16 cellular contexts compared by ENCODE assay signal in genomic region chr1:115280073-115280472, GRCh38. TPM values are rescaled to one million over a fixed set of nuclear protein-coding genes. Genes with fewer than 3 reads are reported as not detected.
A peak's percentile ranks its signal among the peaks of the same experiment; 100 is the strongest.
DNase-seq lines count a peak whose midpoint lies in the region; ATAC-seq and TF ChIP-seq lines count a peak whose summit lies in the region.
"Had no signal": no experiment of that assay in that cellular context is flagged by ENCODE, and none has a peak within 500 bp of the region (broad histone marks: within the 10 kb centered on the region; RNA-seq: fewer than 3 reads in every experiment).

No MANE protein-coding gene starts in this region.

- peaks cover 84% of the 10 kb centered on the region for H3K4me1 Mint-ChIP-seq in HFFc6 (ENCODE audit: low read depth)
- H3K4me1 Mint-ChIP-seq in chondrocyte (ENCODE audit: low read depth) = peaks cover 41% of the 10 kb centered on the region
- H3K4me1 Mint-ChIP-seq: activated naive CD8-positive, alpha-beta T cell treated with anti-CD3 and anti-CD28 coated beads, Interleukin-2, amount 10 ng/mL, durations not matched to agents 7 days and 5 days; T-cell had no signal

- ATAC-seq in sciatic nerve (peak; percentile 18), GM21723 (IDR thresholded peaks at IDR 0.05; ENCODE audit: unreplicated experiment) (no peak), HG02623 (IDR thresholded peaks at IDR 0.05; ENCODE audit: unreplicated experiment) (no peak)
- ATAC-seq: heart right ventricle, T-cell had no signal

- POLR2A ChIA-PET in BJ (lab: Charles Lee) = interaction anchor here (0.7 to 0.9 kb wide), 2 partner anchors 9 to 52 kb away, joined by 3 to 10 read pairs; no protein-coding TSS in a partner anchor

- H3K36me3 Mint-ChIP-seq in HFFc6 (ENCODE audit: low read depth) (peaks cover 86% of the 10 kb centered on the region), chondrocyte (ENCODE audit: low read depth) (peaks cover 10% of the 10 kb centered on the region)
- H3K36me3 Mint-ChIP-seq: activated naive CD8-positive, alpha-beta T cell treated with anti-CD3 and anti-CD28 coated beads, Interleukin-2, amount 10 ng/mL, durations not matched to agents 7 days and 5 days; T-cell had no signal

- H3K4me3 ChIP-seq in BJ (ENCODE audit: low read depth, low read length) (peak overlapping the region; percentile 18), cardiac fibroblast (replicated peaks in 1 of 2; ENCODE audit: low read depth in 2 of 2, low read length in 2 of 2) (no peak overlapping the region)
- H3K4me3 ChIP-seq: heart right ventricle, MG63 had no signal

- intact Hi-C loops in sciatic nerve (cut with DNase I) = no loop called here

- no peaks in the 10 kb centered on the region for H3K36me3 ChIP-seq in BJ (ENCODE audit: control insufficient read depth, insufficient read depth, low read length)
- H3K36me3 ChIP-seq: heart right ventricle, MG63 had no signal

- H3K9me3 Mint-ChIP-seq in HFFc6 (peaks cover 34% of the 10 kb centered on the region), chondrocyte (ENCODE audit: low read depth) (peaks cover 9% of the 10 kb centered on the region)

- H3K27ac Mint-ChIP-seq in HFFc6 = peak overlapping the region; percentile 75
- no peak overlapping the region for H3K27ac Mint-ChIP-seq in chondrocyte (ENCODE audit: unreplicated experiment)
- H3K27ac Mint-ChIP-seq: activated naive CD8-positive, alpha-beta T cell treated with anti-CD3 and anti-CD28 coated beads, Interleukin-2, amount 10 ng/mL, durations not matched to agents 7 days and 5 days; T-cell had no signal

- no peak for TF ChIP-seq CTCF in BJ (IDR thresholded peaks at IDR 0.05; ENCODE audit: insufficient read depth, low read depth, low read length)
- no peak for TF ChIP-seq CTCF in HFFc6 (IDR thresholded peaks at IDR 0.05)
- no peak for TF ChIP-seq CTCF in cardiac fibroblast (IDR thresholded peaks at IDR 0.05; ENCODE audit: low read depth, low read length)
- TF ChIP-seq CTCF in chondrocyte (IDR thresholded peaks at IDR 0.05) = no peak

- H3K27me3 Mint-ChIP-seq in HFFc6 (ENCODE audit: insufficient read depth) = peaks cover 1% of the 10 kb centered on the region; the same call in 1 of the 2 replicates
- H3K27me3 Mint-ChIP-seq in chondrocyte (ENCODE audit: low read depth) = no peaks in the 10 kb centered on the region
- H3K27me3 Mint-ChIP-seq: activated naive CD8-positive, alpha-beta T cell treated with anti-CD3 and anti-CD28 coated beads, Interleukin-2, amount 10 ng/mL, durations not matched to agents 7 days and 5 days had no signal

- DNase-seq in BJ (ENCODE audit: low read depth) = no peak
- peak; percentile 81 for DNase-seq in HFFc6
- DNase-seq in cardiac fibroblast (ENCODE audit: low read depth in 2 of 2) = peak; percentile 11 to 77
- no peak for DNase-seq in sciatic nerve (ENCODE audit: low spot score)
- no peak for DNase-seq in chondrocyte (ENCODE audit: low spot score)
- DNase-seq: activated naive CD8-positive, alpha-beta T cell treated with anti-CD3 and anti-CD28 coated beads, Interleukin-2, amount 10 ng/mL, durations not matched to agents 7 days and 5 days; heart right ventricle; kidney glomerular epithelial cell; MG63; NCI-H2029 treated with DMSO at 0.1 percent for 48 hours; NCI-H748 treated with DMSO at 0.1 percent for 48 hours; small intestine; stimulated activated naive CD4-positive, alpha-beta T cell treated with Interleukin-2 at 50 U/mL for 16 hours; T-cell had no signal

- peak overlapping the region; percentile 77 for H3K4me3 Mint-ChIP-seq in HFFc6
- H3K4me3 Mint-ChIP-seq in chondrocyte (ENCODE audit: unreplicated experiment) = no peak overlapping the region
- H3K4me3 Mint-ChIP-seq: activated naive CD8-positive, alpha-beta T cell treated with anti-CD3 and anti-CD28 coated beads, Interleukin-2, amount 10 ng/mL, durations not matched to agents 7 days and 5 days; T-cell had no signal

- H3K27me3 ChIP-seq in BJ (ENCODE audit: control insufficient read depth, insufficient read depth, low read length) = no peaks in the 10 kb centered on the region
- H3K27me3 ChIP-seq: heart right ventricle, MG63 had no signal

- CTCF ChIA-PET in BJ (lab: Yijun Ruan, JAX) = interaction anchor here (0.9 to 2.3 kb wide), 7 partner anchors 10 to 142 kb away, joined by 3 to 9 read pairs (median 3); partner anchors contain the start of gene NGF

RNA-seq across cellular contexts. Expression of gene NGF, which starts 58.0 kb away (rescaled TPM):
- 42.4 and 49.6 TPM in 2 replicates for polyA plus RNA-seq in BJ (2011; rRNA removed)
- polyA minus RNA-seq in BJ (2011; rRNA and poly(A)+ RNA removed) = 21.2 and 25.0 TPM in 2 replicates
- 10 to 100 TPM; 44.4 to 53.8 (median 51.0) TPM for total RNA-seq in HFFc6 (2021; fragmentation: NEBNext Ultra II Directional; extraction: Animal tissue kit (Norgen Biotek cat#: 25700))
- total RNA-seq in sciatic nerve (5.6 TPM), chondrocyte (33.9 to 41.7 TPM (median 41.4 TPM) in 3 replicates)
- total RNA-seq: activated naive CD8-positive, alpha-beta T cell treated with anti-CD3 and anti-CD28 coated beads, Interleukin-2, amount 10 ng/mL, durations not matched to agents 7 days and 5 days; T-cell had no signal

Comparison
In these comparisons a context has a peak if more than half of its experiments do, and no peak if none do; other contexts are left out.
1. DNase-seq: peak in HFFc6 (single experiment) and cardiac fibroblast (2 of 2); none in BJ (single experiment), sciatic nerve (single experiment) and chondrocyte (single experiment).